12 cellular contexts compared by ENCODE assay signal in genomic region chr1:207591205-207591604, GRCh38. TPM values are rescaled to one million over a fixed set of nuclear protein-coding genes. Genes with fewer than 3 reads are reported as not detected.
"Had no signal": no experiment of that assay in that cellular context is flagged by ENCODE, and none has a peak within 500 bp of the region (broad histone marks: within the 10 kb centered on the region; RNA-seq: fewer than 3 reads in every experiment).

No MANE protein-coding gene starts in this region.

RNA-seq across cellular contexts. Expression of gene CR1L, which starts 53.7 kb away (rescaled TPM):
- total RNA-seq: left ventricle myocardium inferior; lower leg skin; mucosa of gallbladder; naive thymus-derived CD8-positive, alpha-beta T cell; neural crest cell; osteoblast; psoas muscle; renal cortical epithelial cell; right atrium auricular region; smooth muscle cell; testis; upper lobe of right lung had no signal
